In the genomic region with DNA sequence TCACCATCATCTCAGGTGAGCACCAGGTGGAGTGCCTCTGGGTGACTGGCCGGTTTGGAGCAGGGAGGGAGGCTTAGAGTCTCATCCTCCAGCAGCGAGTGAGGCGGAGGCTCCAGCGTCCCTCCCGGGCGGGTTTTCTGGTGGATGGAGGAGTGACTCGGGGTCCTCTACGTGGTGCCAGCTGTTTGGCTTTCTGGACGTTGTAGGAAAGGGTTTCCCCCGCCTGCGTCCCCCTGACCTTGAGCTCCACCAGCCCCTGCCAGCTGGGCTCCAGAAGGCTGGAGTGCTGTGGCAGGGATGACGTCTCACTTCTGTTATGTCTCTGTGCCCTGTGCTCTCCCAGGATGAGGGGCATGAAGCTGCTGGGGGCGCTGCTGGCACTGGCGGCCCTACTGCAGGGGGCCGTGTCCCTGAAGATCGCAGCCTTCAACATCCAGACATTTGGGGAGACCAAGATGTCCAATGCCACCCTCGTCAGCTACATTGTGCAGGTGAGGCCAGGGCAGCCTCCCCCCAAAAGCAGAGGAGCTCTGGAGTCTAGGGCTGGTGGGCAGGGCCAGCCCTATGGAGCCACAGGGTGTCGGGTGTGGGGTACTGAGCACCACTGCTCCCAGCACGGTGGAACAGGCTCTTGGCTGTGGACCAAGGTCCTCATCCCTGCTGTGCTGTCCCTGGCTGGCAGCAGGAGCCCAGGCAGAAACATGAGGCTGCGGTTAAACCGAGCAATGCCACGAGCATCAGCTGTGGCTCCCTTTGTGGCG, we compare ENCODE assay signal across 14 cellular contexts. TPM values are rescaled to one million over a fixed set of nuclear protein-coding genes. Genes with fewer than 3 reads are reported as not detected.
DNase-seq lines count a peak whose midpoint lies in the region; FAIRE-seq and TF ChIP-seq lines count a peak whose summit lies in the region.
"Had no signal": no experiment of that assay in that cellular context is flagged by ENCODE, and none has a peak within 500 bp of the region (broad histone marks: within the 10 kb centered on the region; RNA-seq: fewer than 3 reads in every experiment).

No MANE protein-coding gene starts in this region.

- peaks cover 0 to 4% (median 0%) of the 10 kb centered on the region in 4 donors for H3K4me1 ChIP-seq in Peyer's patch
- no peaks in the 10 kb centered on the region for H3K4me1 ChIP-seq in hepatocyte (ENCODE audit: insufficient read depth)
- H3K4me1 ChIP-seq in smooth muscle cell (ENCODE audit: low read depth), result no peaks in the 10 kb centered on the region
- H3K4me1 ChIP-seq: parathyroid adenoma, testis had no signal

- WGBS in hepatocyte (ENCODE audit: low lambda C conversion rate, missing lambda C conversion rate), result 81% methylated on average over 23 of the region's 23 CpGs
- WGBS in smooth muscle cell (ENCODE audit: low lambda C conversion rate), result 94% methylated on average over 23 of the region's 23 CpGs

- FAIRE-seq in RCC 7860 (lab: Jason Lieb, UNC), result no peak

- H2AFZ ChIP-seq in hepatocyte (no peak overlapping the region), smooth muscle cell (ENCODE audit: low read depth) (no peak overlapping the region)
- H2AFZ ChIP-seq: parathyroid adenoma had no signal

- no peaks in the 10 kb centered on the region for H3K9me3 ChIP-seq in Peyer's patch
- H3K9me3 ChIP-seq in hepatocyte (ENCODE audit: low read depth), result no peaks in the 10 kb centered on the region
- no peaks in the 10 kb centered on the region for H3K9me3 ChIP-seq in smooth muscle cell (replicated peaks; ENCODE audit: low read depth)
- H3K9me3 ChIP-seq: testis had no signal

- no peaks in the 10 kb centered on the region for H3K9me2 ChIP-seq in hepatocyte (replicated peaks; ENCODE audit: insufficient read depth)

- in situ Hi-C loops in brain microvascular endothelial cell (cut with HindIII; ENCODE audit: low pct_ligation_motif_present, low sequenced_read_pairs), result no loop called here

- peak; percentile 39 for DNase-seq in DMS 273 (lab: John Stamatoyannopoulos, UW; ENCODE audit: unreplicated experiment)
- no peak for DNase-seq in DMS 273 treated with DMSO at 0.1 percent for 48 hours (lab: John Stamatoyannopoulos, UW)
- peak in 1 of 3 donors; percentile 57 for DNase-seq in Peyer's patch
- DNase-seq in hepatocyte (ENCODE audit: low spot score), result no peak
- DNase-seq in smooth muscle cell (lab: John Stamatoyannopoulos, UW; ENCODE audit: unreplicated experiment), result no peak
- DNase-seq in T-helper 2 cell, result no peak
- DNase-seq in brain microvascular endothelial cell, result no peak
- DNase-seq in RCC 7860 (ENCODE audit: low spot score), result no peak
- DNase-seq: 8988T; CD8-positive, alpha-beta T cell; effector memory CD4-positive, alpha-beta T cell; foreskin fibroblast had no signal

- no peak for TF ChIP-seq CTCF in Peyer's patch (IDR thresholded peaks at IDR 0.05)
- no peak for TF ChIP-seq CTCF in hepatocyte (IDR thresholded peaks at IDR 0.05; ENCODE audit: poor library complexity)
- TF ChIP-seq CTCF in smooth muscle cell (IDR thresholded peaks at IDR 0.05; ENCODE audit: borderline replicate concordance, insufficient read depth, poor library complexity, severe bottlenecking), result no peak
- TF ChIP-seq CTCF in brain microvascular endothelial cell (IDR thresholded peaks at IDR 0.05; ENCODE audit: low read depth, low read length, missing control alignments), result no peak

- H3K79me2 ChIP-seq in hepatocyte, result peaks cover 23% of the 10 kb centered on the region
- H3K79me2 ChIP-seq in smooth muscle cell (ENCODE audit: low read depth), result no peaks in the 10 kb centered on the region
- H3K79me2 ChIP-seq: parathyroid adenoma had no signal

- no peak overlapping the region for H3K9ac ChIP-seq in smooth muscle cell (ENCODE audit: low read depth)
- H3K9ac ChIP-seq: parathyroid adenoma had no signal

- peak overlapping the region; percentile 74 for H3K4me2 ChIP-seq in hepatocyte
- H3K4me2 ChIP-seq in smooth muscle cell, result no peak overlapping the region

- peak overlapping the region in 3 of 4 donors; percentile 26 to 66 (median 61) for H3K4me3 ChIP-seq in Peyer's patch
- H3K4me3 ChIP-seq in hepatocyte, result peak overlapping the region; percentile 33
- peak overlapping the region; percentile 40 for H3K4me3 ChIP-seq in smooth muscle cell
- no peak overlapping the region for H3K4me3 ChIP-seq in brain microvascular endothelial cell (ENCODE audit: low read depth, low read length)
- H3K4me3 ChIP-seq: testis had no signal

- peak overlapping the region in 3 of 4 donors; percentile 74 to 96 (median 94) for H3K27ac ChIP-seq in Peyer's patch
- H3K27ac ChIP-seq in hepatocyte, result peak overlapping the region; percentile 98
- H3K27ac ChIP-seq in smooth muscle cell (ENCODE audit: low read depth), result no peak overlapping the region
- no peak overlapping the region for H3K27ac ChIP-seq in brain microvascular endothelial cell
- H3K27ac ChIP-seq: parathyroid adenoma, testis had no signal

- no peaks in the 10 kb centered on the region for H3F3A ChIP-seq in smooth muscle cell (ENCODE audit: low read depth)

- H3K27me3 ChIP-seq in Peyer's patch (no peaks in the 10 kb centered on the region), hepatocyte (no peaks in the 10 kb centered on the region), smooth muscle cell (ENCODE audit: low read depth) (no peaks in the 10 kb centered on the region), brain microvascular endothelial cell (replicated peaks) (no peaks in the 10 kb centered on the region)
- H3K27me3 ChIP-seq: testis had no signal

- H4K20me1 ChIP-seq in hepatocyte (ENCODE audit: insufficient read depth, poor library complexity, severe bottlenecking) (no peaks in the 10 kb centered on the region), smooth muscle cell (ENCODE audit: low read depth) (no peaks in the 10 kb centered on the region)

- H3K36me3 ChIP-seq in Peyer's patch (peaks cover 0 to 71% (median 3%) of the 10 kb centered on the region in 3 donors), hepatocyte (replicated peaks; ENCODE audit: insufficient read depth, low read depth) (no peaks in the 10 kb centered on the region), smooth muscle cell (ENCODE audit: low read depth) (no peaks in the 10 kb centered on the region), brain microvascular endothelial cell (replicated peaks) (peaks cover 42% of the 10 kb centered on the region)

- TF ChIP-seq POLR2A in Peyer's patch (IDR thresholded peaks at IDR 0.05), result no peak

RNA-seq across cellular contexts. Expression of a gene that starts 0.7 kb away (rescaled TPM):
- total RNA-seq in Peyer's patch (100 to 1,000 TPM in 3 of 4 donors, 10 to 100 TPM in 1; 80.9 to 773 (median 653) TPM), hepatocyte (284 and 295 TPM in 2 replicates), smooth muscle cell (21.9 and 37.8 TPM in 2 replicates)
- polyA plus RNA-seq in hepatocyte (332 and 337 TPM in 2 replicates), smooth muscle cell (8.1 and 11.9 TPM in 2 replicates)

RNA-seq across cellular contexts. Expression of a gene that starts 43.8 kb away (rescaled TPM):
- total RNA-seq in Peyer's patch (10 to 100 TPM in 3 of 4 donors, 1 to 10 TPM in 1; 6.5 to 13.4 (median 12.8) TPM), hepatocyte (3.5 and 4.6 TPM in 2 replicates), smooth muscle cell (2.6 and 3.6 TPM in 2 replicates)
- polyA plus RNA-seq in hepatocyte (1.9 and 3.4 TPM in 2 replicates), smooth muscle cell (3.1 and 3.5 TPM in 2 replicates)

Comparison
In these comparisons a context has a peak if more than half of its experiments do, and no peak if none do; other contexts are left out.
1. H3K27ac ChIP-seq: peak in Peyer's patch (3 of 4) and hepatocyte (single experiment); none in smooth muscle cell (single experiment) and brain microvascular endothelial cell (single experiment).